8 cellular contexts compared by ENCODE assay signal in the genomic region with DNA sequence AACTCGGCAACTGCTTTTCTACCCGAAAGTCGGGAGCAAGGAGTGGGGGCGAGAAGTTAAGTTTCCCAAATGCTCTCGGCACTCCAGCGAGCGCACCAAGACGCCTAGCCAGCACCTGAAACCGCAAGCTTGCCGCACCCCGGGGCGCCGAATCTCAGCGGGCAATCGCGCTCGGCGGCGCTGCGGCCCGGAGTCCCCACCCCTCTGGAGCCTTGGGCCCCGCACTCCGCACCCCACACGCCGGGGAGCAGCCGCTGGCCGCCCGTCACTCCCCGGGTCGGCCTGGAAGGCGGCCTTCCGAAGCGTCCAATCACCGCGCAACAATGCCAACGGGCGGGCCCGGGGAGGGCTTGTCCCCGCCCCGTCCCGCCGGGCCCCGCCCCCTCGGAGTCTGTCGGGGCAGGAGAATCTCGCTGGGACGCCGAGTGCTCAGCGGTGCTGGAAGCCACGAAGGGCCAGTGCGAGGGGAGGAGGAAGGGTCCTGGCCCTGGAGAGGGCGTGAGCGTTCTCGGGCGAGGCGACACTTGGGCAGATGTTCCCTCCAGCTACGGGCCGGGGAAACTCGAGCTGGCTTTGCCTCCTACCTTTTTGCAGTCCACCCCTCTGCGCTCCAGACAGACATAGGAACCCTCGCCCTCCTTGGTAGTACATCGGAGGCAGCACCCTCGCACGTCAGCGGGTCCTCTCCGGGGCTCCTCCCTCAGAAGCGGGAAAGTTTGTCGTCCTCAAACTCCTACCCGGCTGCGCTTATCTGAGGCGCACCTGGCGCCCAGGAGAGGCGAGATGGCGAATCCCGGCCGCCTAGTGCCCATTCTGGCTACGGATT. TPM values are rescaled to one million over a fixed set of nuclear protein-coding genes. Genes with fewer than 3 reads are reported as not detected.
DNase-seq lines count a peak whose midpoint lies in the region; ATAC-seq lines count a peak whose summit lies in the region.

No MANE protein-coding gene starts in this region.

- peaks cover 46% of the 10 kb centered on the region for H3K27me3 ChIP-seq in CD4-positive, alpha-beta memory T cell (ENCODE audit: insufficient read depth, low read length)
- peaks cover 39 to 47% of the 10 kb centered on the region in 2 donors for H3K27me3 ChIP-seq in mucosa of rectum (ENCODE audit: control insufficient read depth in 2 of 2, insufficient read depth in 2 of 2, low read length in 2 of 2)

- POLR2A ChIA-PET in CD4-positive, alpha-beta memory T cell (lab: Charles Lee; ENCODE audit: partially characterized antibody): no interaction called here

- CTCF ChIA-PET in CD4-positive, alpha-beta memory T cell (lab: Charles Lee; ENCODE audit: partially characterized antibody): no interaction called here

- H3K27ac Mint-ChIP-seq in CD4-positive, alpha-beta memory T cell: no peak overlapping the region

- no peaks in the 10 kb centered on the region for H3K36me3 Mint-ChIP-seq in CD4-positive, alpha-beta memory T cell

- DNase-seq in CD4-positive, alpha-beta memory T cell: peak; percentile 43 to 68 (median 53)
- DNase-seq in HPDE6-E6E7 (ENCODE audit: extremely low spot score): peak; percentile 80
- DNase-seq in NOMO-1 (lab: John Stamatoyannopoulos, UW; ENCODE audit: unreplicated experiment in 2 of 2): peak; percentile 80 to 87
- DNase-seq in activated T-cell treated with anti-CD3 and anti-CD28 coated beads, Interleukin-2, amount 50 U/mL, for 1 hour: peak; percentile 65
- peak; percentile 61 for DNase-seq in stimulated activated CD8-positive, alpha-beta memory T cell treated with anti-CD3 and anti-CD28 coated beads, Interleukin-4, amount 100 ng/mL, for 24 hours (ENCODE audit: low read depth)

- intact Hi-C loops in CD4-positive, alpha-beta memory T cell (cut with micrococcal nuclease): no loop called here

- peak; percentile 89 for ATAC-seq in GM21360 (IDR thresholded peaks at IDR 0.05; ENCODE audit: unreplicated experiment)
- ATAC-seq in esophagus mucosa: peak; percentile 97

- peaks cover 8 to 21% (median 12%) of the 10 kb centered on the region in 4 donors for H3K4me1 Mint-ChIP-seq in CD4-positive, alpha-beta memory T cell

- peak overlapping the region; percentile 66 to 84 (median 72) for H3K4me3 Mint-ChIP-seq in CD4-positive, alpha-beta memory T cell

- H3K9me3 Mint-ChIP-seq in CD4-positive, alpha-beta memory T cell: peaks cover 0 to 8% (median 0%) of the 10 kb centered on the region in 8 donors

- no peaks in the 10 kb centered on the region for H3K9me3 ChIP-seq in CD4-positive, alpha-beta memory T cell (ENCODE audit: control insufficient read depth in 1 of 2, low read length in 2 of 2)
- H3K9me3 ChIP-seq in mucosa of rectum (ENCODE audit: control insufficient read depth in 2 of 2, low read length in 2 of 2): no peaks in the 10 kb centered on the region

- no peak overlapping the region for H3K27ac ChIP-seq in CD4-positive, alpha-beta memory T cell (ENCODE audit: low read depth, low read length)
- H3K27ac ChIP-seq in mucosa of rectum (ENCODE audit: low read depth in 2 of 2, low read length in 2 of 2): no peak overlapping the region

- peak overlapping the region in 1 of 2 donors; percentile 33 for H3K9ac ChIP-seq in mucosa of rectum (ENCODE audit: low read depth in 1 of 2, low read length in 2 of 2)

- peak overlapping the region; percentile 36 to 53 for H3K4me3 ChIP-seq in CD4-positive, alpha-beta memory T cell (ENCODE audit: low read length in 2 of 2)
- peak overlapping the region; percentile 77 to 78 for H3K4me3 ChIP-seq in mucosa of rectum (ENCODE audit: low read length in 2 of 2)

- peaks cover 56% of the 10 kb centered on the region in 2 donors for H3K27me3 Mint-ChIP-seq in CD4-positive, alpha-beta memory T cell

- H3K4me1 ChIP-seq in CD4-positive, alpha-beta memory T cell (ENCODE audit: insufficient read depth, low read length): peaks cover 14% of the 10 kb centered on the region
- peaks cover 4 to 6% of the 10 kb centered on the region in 2 donors for H3K4me1 ChIP-seq in mucosa of rectum (ENCODE audit: control insufficient read depth in 2 of 2, insufficient read depth in 2 of 2, low read length in 2 of 2)

- no peaks in the 10 kb centered on the region for H3K36me3 ChIP-seq in CD4-positive, alpha-beta memory T cell (ENCODE audit: insufficient read depth, low read length)
- no peaks in the 10 kb centered on the region for H3K36me3 ChIP-seq in mucosa of rectum (ENCODE audit: control insufficient read depth in 2 of 2, insufficient read depth in 2 of 2, low read length in 2 of 2)

RNA-seq across cellular contexts. Expression of gene ZBTB7C, which starts 1.1 kb away (rescaled TPM):
- not detected for total RNA-seq in CD4-positive, alpha-beta memory T cell
- polyA plus RNA-seq in CD4-positive, alpha-beta memory T cell: under 1 TPM in 1 of 2 donors, not detected in 1; 0.23 TPM
- 28.8 TPM for total RNA-seq in esophagus mucosa

Comparison
In these comparisons a context has a peak if more than half of its experiments do, and no peak if none do; other contexts are left out.
1. RNA of gene ZBTB7C, which starts 1.1 kb away (total RNA-seq): 28.8 TPM in esophagus mucosa (single experiment); not detected in CD4-positive, alpha-beta memory T cell; every median in the first group is over 10 times any median in the second.
2. Peak in every context shown above with its lines, with median percentiles within 50 percentile points of each other: DNase-seq.